ENCODE assay signal across 10 cellular contexts in genomic region chr20:38260025-38260377, GRCh38. TPM values are rescaled to one million over a fixed set of nuclear protein-coding genes. Genes with fewer than 3 reads are reported as not detected.
DNase-seq lines count a peak whose midpoint lies in the region; ATAC-seq and TF ChIP-seq lines count a peak whose summit lies in the region.
"Had no signal": no experiment of that assay in that cellular context is flagged by ENCODE, and none has a peak within 500 bp of the region (broad histone marks: within the 10 kb centered on the region; RNA-seq: fewer than 3 reads in every experiment).

No MANE protein-coding gene starts in this region.

- no peaks in the 10 kb centered on the region for H4K20me1 ChIP-seq in fibroblast of lung (ENCODE audit: control insufficient read depth, extremely low read depth, insufficient read depth, low read length)

- H3K4me1 Mint-ChIP-seq in activated CD4-positive, alpha-beta T cell treated with anti-CD3 and anti-CD28 coated beads, Interleukin-2, amount 10 ng/mL, durations not matched to agents 24 days and 14 days: no peaks in the 10 kb centered on the region
- peaks cover 4% of the 10 kb centered on the region for H3K4me1 Mint-ChIP-seq in CD4-positive, alpha-beta T cell (ENCODE audit: low read depth)

- WGBS in mesodermal cell (ENCODE audit: insufficient coverage in 2 of 2), 2 experiments: 31 to 40% methylated on average over 1 of the region's 5 CpGs

- intact Hi-C loops in Panc1 (cut with micrococcal nuclease; ENCODE audit: unreplicated experiment) (no loop called here), tibial artery (cut with DNase I; ENCODE audit: low total_unique reads) (no loop called here)
- intact Hi-C loops in activated CD4-positive, alpha-beta T cell treated with anti-CD3 and anti-CD28 coated beads, Interleukin-2, amount 10 ng/mL, durations not matched to agents 24 days and 14 days (cut with micrococcal nuclease): no loop called here
- intact Hi-C loops in CD4-positive, alpha-beta T cell (cut with DNase I, micrococcal nuclease): no loop called here

- H3K27me3 Mint-ChIP-seq in activated CD4-positive, alpha-beta T cell treated with anti-CD3 and anti-CD28 coated beads, Interleukin-2, amount 10 ng/mL, durations not matched to agents 24 days and 14 days: peaks cover 46% of the 10 kb centered on the region
- H3K27me3 Mint-ChIP-seq in CD4-positive, alpha-beta T cell: peaks cover 79% of the 10 kb centered on the region

- BruUV-seq in Panc1 (replicated peaks; lab: Mats Ljungman, UMichigan): no TSS peak

- no peaks in the 10 kb centered on the region for H3K36me3 Mint-ChIP-seq in activated CD4-positive, alpha-beta T cell treated with anti-CD3 and anti-CD28 coated beads, Interleukin-2, amount 10 ng/mL, durations not matched to agents 24 days and 14 days (ENCODE audit: low read depth)
- H3K36me3 Mint-ChIP-seq in CD4-positive, alpha-beta T cell (ENCODE audit: low read depth): no peaks in the 10 kb centered on the region

- H3K4me2 ChIP-seq in fibroblast of lung (ENCODE audit: extremely low read depth, insufficient read depth, low read length): peak overlapping the region; percentile 39

- TF ChIP-seq CTCF in Panc1 (IDR thresholded peaks at IDR 0.05) (no peak), fibroblast of lung (conservative IDR thresholded peaks at IDR 0.05 in 1 of 2, IDR thresholded peaks at IDR 0.05 in 1 of 2; ENCODE audit: low read depth in 1 of 2, low read length in 2 of 2) (no peak), tibial artery (IDR thresholded peaks at IDR 0.05) (no peak)
- TF ChIP-seq CTCF in CD4-positive, alpha-beta T cell (IDR thresholded peaks at IDR 0.05): no peak

- no peaks in the 10 kb centered on the region for H3K36me3 ChIP-seq in Panc1 (ENCODE audit: control insufficient read depth, insufficient read depth, low read length)
- H3K36me3 ChIP-seq in fibroblast of lung (ENCODE audit: control insufficient read depth, insufficient read depth, low read length): no peaks in the 10 kb centered on the region
- no peaks in the 10 kb centered on the region for H3K36me3 ChIP-seq in mesodermal cell (ENCODE audit: control insufficient read depth, insufficient read depth, low read length)
- H3K36me3 ChIP-seq in tibial artery: no peaks in the 10 kb centered on the region

- peaks cover 2% of the 10 kb centered on the region; the same call in 1 of the 2 replicates for H3K27me3 ChIP-seq in Panc1 (ENCODE audit: control insufficient read depth, insufficient read depth, low read length)
- H3K27me3 ChIP-seq in fibroblast of lung (ENCODE audit: control insufficient read depth, insufficient read depth, low read length): no peaks in the 10 kb centered on the region
- H3K27me3 ChIP-seq in tibial artery: no peaks in the 10 kb centered on the region
- H3K27me3 ChIP-seq in CD4-positive, alpha-beta T cell (ENCODE audit: control insufficient read depth, insufficient read depth, low read length): peaks cover 40% of the 10 kb centered on the region

- no peaks in the 10 kb centered on the region for H3K9me3 ChIP-seq in Panc1 (ENCODE audit: control insufficient read depth, insufficient read depth, low read depth, low read length)
- H3K9me3 ChIP-seq in fibroblast of lung (ENCODE audit: control insufficient read depth, insufficient read depth, low read depth, low read length): no peaks in the 10 kb centered on the region
- H3K9me3 ChIP-seq in mesodermal cell (ENCODE audit: control insufficient read depth, low read length): no peaks in the 10 kb centered on the region
- H3K9me3 ChIP-seq in tibial artery: no peaks in the 10 kb centered on the region
- no peaks in the 10 kb centered on the region for H3K9me3 ChIP-seq in CD4-positive, alpha-beta T cell (ENCODE audit: control insufficient read depth, low read length)

- POLR2A ChIA-PET in Panc1 (lab: Charles Lee): no interaction called here
- POLR2A ChIA-PET in CD4-positive, alpha-beta T cell (lab: Charles Lee): no interaction called here

- no peak overlapping the region for H3K4me3 ChIP-seq in Panc1 (ENCODE audit: low read depth in 2 of 2, low read length in 2 of 2)
- peak overlapping the region; percentile 2 to 58 (median 24) for H3K4me3 ChIP-seq in fibroblast of lung (replicated peaks in 1 of 4; ENCODE audit: control extremely low read depth in 1 of 4, insufficient read depth in 1 of 4, low read depth in 3 of 4, low read length in 4 of 4)
- peak overlapping the region; percentile 22 for H3K4me3 ChIP-seq in mesodermal cell (ENCODE audit: extremely low read depth, insufficient read depth, low read length, poor library complexity, severe bottlenecking)
- H3K4me3 ChIP-seq in tibial artery: peak overlapping the region; percentile 52 to 65

- no peaks in the 10 kb centered on the region for H3K4me1 ChIP-seq in Panc1 (ENCODE audit: control insufficient read depth, insufficient read depth, low read length)
- peaks cover 5% of the 10 kb centered on the region for H3K4me1 ChIP-seq in fibroblast of lung (ENCODE audit: control insufficient read depth, extremely low read depth, insufficient read depth, low read length)
- peaks cover 4% of the 10 kb centered on the region for H3K4me1 ChIP-seq in mesodermal cell (ENCODE audit: control insufficient read depth, insufficient read depth, low read length, poor library complexity, severe bottlenecking)
- peaks cover 0 to 59% (median 21%) of the 10 kb centered on the region in 4 donors for H3K4me1 ChIP-seq in tibial artery

- H3K27ac ChIP-seq in Panc1 (ENCODE audit: low read length) (no peak overlapping the region), fibroblast of lung (ENCODE audit: insufficient read depth, low read length) (no peak overlapping the region), mesodermal cell (ENCODE audit: low read depth, low read length, severe bottlenecking) (no peak overlapping the region), tibial artery (peak overlapping the region; percentile 92 to 95)
- no peak overlapping the region for H3K27ac ChIP-seq in CD4-positive, alpha-beta T cell (ENCODE audit: low read depth, low read length)

- no peak overlapping the region for H3K27ac Mint-ChIP-seq in activated CD4-positive, alpha-beta T cell treated with anti-CD3 and anti-CD28 coated beads, Interleukin-2, amount 10 ng/mL, durations not matched to agents 24 days and 14 days
- H3K27ac Mint-ChIP-seq in CD4-positive, alpha-beta T cell: no peak overlapping the region

- DNase-seq in Panc1 (ENCODE audit: low read depth, low spot score): no peak
- peak in 1 of 2 donors; percentile 41 for DNase-seq in fibroblast of lung (ENCODE audit: low read depth in 2 of 2)
- peak in 1 of 2 donors; percentile 61 for DNase-seq in tibial artery
- DNase-seq in activated CD4-positive, alpha-beta T cell treated with anti-CD3 and anti-CD28 coated beads, Interleukin-2, amount 10 ng/mL, durations not matched to agents 24 days and 14 days: no peak
- no peak for DNase-seq in CD4-positive, alpha-beta T cell
- no peak for DNase-seq in amniotic stem cell (lab: John Stamatoyannopoulos, UW)
- no peak for DNase-seq in T1000 (lab: John Stamatoyannopoulos, UW)
- DNase-seq: activated T-cell treated with anti-CD3 and anti-CD28 coated beads, Interleukin-2, amount 50 U/mL, for 1 hour; naive B cell had no signal

- no peaks in the 10 kb centered on the region for H3K9me3 Mint-ChIP-seq in activated CD4-positive, alpha-beta T cell treated with anti-CD3 and anti-CD28 coated beads, Interleukin-2, amount 10 ng/mL, durations not matched to agents 24 days and 14 days
- no peaks in the 10 kb centered on the region for H3K9me3 Mint-ChIP-seq in CD4-positive, alpha-beta T cell

- ATAC-seq in Panc1: peak; percentile 47; the same call in 1 of the 2 replicates
- ATAC-seq in CD4-positive, alpha-beta T cell (ENCODE audit: poor library complexity): no peak

- in situ Hi-C loops in Panc1 (cut with HindIII; ENCODE audit: low pct_unique_long_range_greater_than_20kb, low sequenced_read_pairs): no loop called here

- H2AFZ ChIP-seq in fibroblast of lung (ENCODE audit: low read length): peak overlapping the region; percentile 59

- H3K9ac ChIP-seq in fibroblast of lung (ENCODE audit: insufficient read depth, low read length): peak overlapping the region; percentile 2

- no peak overlapping the region for H3K4me3 Mint-ChIP-seq in activated CD4-positive, alpha-beta T cell treated with anti-CD3 and anti-CD28 coated beads, Interleukin-2, amount 10 ng/mL, durations not matched to agents 24 days and 14 days
- no peak overlapping the region for H3K4me3 Mint-ChIP-seq in CD4-positive, alpha-beta T cell
- H3K4me3 Mint-ChIP-seq: naive B cell had no signal

- CTCF ChIA-PET in Panc1 (lab: Charles Lee): interaction anchor here (0.6 kb wide), 1 partner anchor 12 kb away, joined by 4 read pairs; no protein-coding TSS in a partner anchor
- CTCF ChIA-PET in CD4-positive, alpha-beta T cell (lab: Charles Lee): no interaction called here

- H3K79me2 ChIP-seq in fibroblast of lung (ENCODE audit: control insufficient read depth, insufficient read depth, low read length): no peaks in the 10 kb centered on the region

RNA-seq across cellular contexts. Expression of gene KIAA1755, which starts 0.5 kb away (rescaled TPM):
- total RNA-seq in Panc1 (2021; ENCODE audit: unreplicated experiment): 0.08 TPM
- polyA plus RNA-seq in Panc1 (2012; ENCODE audit: insufficient read length): 0.21 TPM
- total RNA-seq in fibroblast of lung: 2.8 and 3.1 TPM in 2 replicates
- polyA plus RNA-seq in fibroblast of lung: 0.60 and 1.4 TPM in 2 replicates
- polyA plus RNA-seq in fibroblast of lung (2012): 1.2 and 2.8 TPM in 2 replicates
- polyA minus RNA-seq in fibroblast of lung (ENCODE audit: low replicate concordance): 1.9 and 5.5 TPM in 2 replicates
- 4.0 TPM for polyA plus RNA-seq in mesodermal cell (2013, experiment 1 of 2)
- polyA plus RNA-seq in mesodermal cell (2013, experiment 2 of 2): 2.0 TPM
- total RNA-seq in activated CD4-positive, alpha-beta T cell treated with anti-CD3 and anti-CD28 coated beads, Interleukin-2, amount 10 ng/mL, durations not matched to agents 24 days and 14 days: not detected in 2 replicates
- not detected for total RNA-seq in CD4-positive, alpha-beta T cell

RNA-seq across cellular contexts. Expression of gene BPI, which starts 44.0 kb away (rescaled TPM):
- total RNA-seq in Panc1 (2021; ENCODE audit: unreplicated experiment) (not detected), fibroblast of lung (not detected in 2 replicates)
- polyA plus RNA-seq in Panc1 (2012; ENCODE audit: insufficient read length): not detected
- 0.10 TPM in 1 of 2 replicates, not detected in the other for polyA plus RNA-seq in fibroblast of lung
- polyA plus RNA-seq in fibroblast of lung (2012): not detected in 2 replicates
- polyA minus RNA-seq in fibroblast of lung (ENCODE audit: low replicate concordance): not detected in 2 replicates
- 0.15 TPM for polyA plus RNA-seq in mesodermal cell (2013, experiment 1 of 2)
- not detected for polyA plus RNA-seq in mesodermal cell (2013, experiment 2 of 2)
- not detected in 2 replicates for total RNA-seq in activated CD4-positive, alpha-beta T cell treated with anti-CD3 and anti-CD28 coated beads, Interleukin-2, amount 10 ng/mL, durations not matched to agents 24 days and 14 days
- total RNA-seq in CD4-positive, alpha-beta T cell: under 1 TPM in 1 of 2 experiments, not detected in 1; 0.14 TPM

Comparison
In these comparisons a context has a peak if more than half of its experiments do, and no peak if none do; other contexts are left out.
1. H3K27ac ChIP-seq: peak in tibial artery (2 of 2); none in Panc1 (single experiment), fibroblast of lung (single experiment), mesodermal cell (single experiment) and CD4-positive, alpha-beta T cell (single experiment).
2. H3K4me3 ChIP-seq: peak in fibroblast of lung (4 of 4), mesodermal cell (single experiment) and tibial artery (2 of 2); none in Panc1 (0 of 2).